Comparison of ENCODE assay signal across 24 cellular contexts in the genomic region with DNA sequence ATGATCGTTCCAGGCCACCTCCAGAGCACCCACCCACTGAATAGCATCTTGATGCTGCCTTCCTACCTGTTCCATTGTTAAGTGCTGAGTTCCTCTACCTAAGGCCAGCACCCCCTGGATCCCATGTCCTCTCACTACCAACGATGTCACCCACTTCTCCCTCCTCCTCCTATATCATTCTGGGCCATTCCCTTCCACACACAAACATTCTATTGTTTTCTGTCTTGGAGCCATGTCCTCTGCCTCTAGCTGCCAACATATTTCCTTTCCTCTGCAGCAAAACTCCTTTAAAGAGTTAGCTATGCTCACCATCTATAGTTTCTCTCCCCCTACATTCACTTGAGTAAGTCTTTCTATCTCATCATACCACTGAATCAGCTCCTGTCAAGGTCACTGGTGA.
"Had no signal": no experiment of that assay in that cellular context is flagged by ENCODE, and none has a peak within 500 bp of the region (broad histone marks: within the 10 kb centered on the region; RNA-seq: fewer than 3 reads in every experiment).

No MANE protein-coding gene starts in this region.

- H3K4me3 ChIP-seq: MG63, SJSA1, SK-N-MC had no signal

- H3K27ac ChIP-seq: SJSA1, SK-N-MC had no signal

- ATAC-seq: HepG2 had no signal

- H3K27me3 ChIP-seq: SJSA1 had no signal

- H3K9me3 ChIP-seq: MG63, SJSA1 had no signal

- DNase-seq: IMR-90, Karpas-422, KG1, MG63, NCI-H1092, NCI-H1105 treated with DMSO at 0.1 percent for 48 hours, NCI-H1417 treated with DMSO at 0.1 percent for 48 hours, NCI-H146, NCI-H1694 treated with DMSO at 0.1 percent for 48 hours, NCI-H1930, NCI-H2081, NCI-H2171, NCI-H226, NCI-H446, NCI-H510A, NCI-H524 treated with DMSO at 0.1 percent for 48 hours, NCI-H69, NCI-H774, Right ventricle myocardium superior, RPMI8226, SIG-M5 had no signal

- H3K4me1 ChIP-seq: SJSA1 had no signal

- H3K36me3 ChIP-seq: MG63, SJSA1 had no signal
